Comparison of ENCODE assay signal across 1 cellular context in genomic region chr3:112381673-112382542, GRCh38.
TF ChIP-seq lines count a peak whose summit lies in the region.

No MANE protein-coding gene starts in this region.

TF ChIP-seq in H1, 55 proteins besides CTCF, POLR2A, EP300 and RAD21:
- TF ChIP-seq POU5F1 (IDR thresholded peaks at IDR 0.05; ENCODE audit: low read depth, low read length), result no peak
